Comparison of ENCODE assay signal across 8 cellular contexts in genomic region chr1:109484519-109484975, GRCh38. TPM values are rescaled to one million over a fixed set of nuclear protein-coding genes. Genes with fewer than 3 reads are reported as not detected.
DNase-seq lines count a peak whose midpoint lies in the region; ATAC-seq and FAIRE-seq lines count a peak whose summit lies in the region.

No MANE protein-coding gene starts in this region.

- no peak for FAIRE-seq in RCC 7860 (lab: Jason Lieb, UNC)

- peak overlapping the region; percentile 97 for H3K4me3 Mint-ChIP-seq in central memory CD8-positive, alpha-beta T cell

- peaks cover 17 to 44% (median 38%) of the 10 kb centered on the region in 10 experiments for H3K4me1 ChIP-seq in BLaER1 treated with 17β-estradiol and CSF1 and Interleukin-3, amounts not matched to agents 10 nM and 100 nM
- H3K4me1 ChIP-seq in Karpas-422 (ENCODE audit: low read length): peaks cover 23% of the 10 kb centered on the region
- H3K4me1 ChIP-seq in muscle layer of duodenum (ENCODE audit: control insufficient read depth in 1 of 2, insufficient read depth in 2 of 2, low read length in 2 of 2): peaks cover 9 to 21% of the 10 kb centered on the region in 2 donors

- ATAC-seq in central memory CD8-positive, alpha-beta T cell (replicated peaks; ENCODE audit: extremely low read depth, poor library complexity, severe bottlenecking): no peak
- ATAC-seq in GM18870 (IDR thresholded peaks at IDR 0.05; ENCODE audit: unreplicated experiment) (no peak), GM18498 (IDR thresholded peaks at IDR 0.05; ENCODE audit: unreplicated experiment) (no peak)

- peaks cover 4% of the 10 kb centered on the region for H3K27me3 Mint-ChIP-seq in central memory CD8-positive, alpha-beta T cell

- H3K36me3 Mint-ChIP-seq in central memory CD8-positive, alpha-beta T cell (ENCODE audit: insufficient read depth): peaks cover 8% of the 10 kb centered on the region

- peaks cover 31% of the 10 kb centered on the region for H3K4me1 Mint-ChIP-seq in central memory CD8-positive, alpha-beta T cell

- peak overlapping the region; percentile 94 to 100 (median 99) for H3K9ac ChIP-seq in BLaER1 treated with 17β-estradiol and CSF1 and Interleukin-3, amounts not matched to agents 10 nM and 100 nM
- peak overlapping the region; percentile 85 for H3K9ac ChIP-seq in Karpas-422 (ENCODE audit: low read length)

- no peaks in the 10 kb centered on the region for H3K9me3 Mint-ChIP-seq in central memory CD8-positive, alpha-beta T cell

- H3K4me3 ChIP-seq in BLaER1 treated with 17β-estradiol and CSF1 and Interleukin-3, amounts not matched to agents 10 nM and 100 nM: peak overlapping the region; percentile 68 to 87 (median 82)
- H3K4me3 ChIP-seq in Karpas-422 (ENCODE audit: low read length): peak overlapping the region; percentile 83
- H3K4me3 ChIP-seq in muscle layer of duodenum (ENCODE audit: low read depth in 1 of 2, low read length in 2 of 2): peak overlapping the region; percentile 79 to 85

- H3K79me2 ChIP-seq in Karpas-422 (ENCODE audit: low read length): 0 out of 2 replicates have a peak, but pooled peaks cover 5% of the 10 kb centered on the region

- H3K9me3 ChIP-seq in BLaER1 treated with 17β-estradiol and CSF1 and Interleukin-3, amounts not matched to agents 10 nM and 100 nM (replicated peaks in 1 of 11): no peaks in the 10 kb centered on the region
- H3K9me3 ChIP-seq in Karpas-422 (ENCODE audit: low read length) (no peaks in the 10 kb centered on the region), muscle layer of duodenum (ENCODE audit: control insufficient read depth in 1 of 2, low read length in 2 of 2) (no peaks in the 10 kb centered on the region)

- peaks cover 18 to 41% (median 39%) of the 10 kb centered on the region in 11 experiments for H3K36me3 ChIP-seq in BLaER1 treated with 17β-estradiol and CSF1 and Interleukin-3, amounts not matched to agents 10 nM and 100 nM
- H3K36me3 ChIP-seq in Karpas-422 (ENCODE audit: insufficient read depth, low read length) (no peaks in the 10 kb centered on the region), muscle layer of duodenum (ENCODE audit: control insufficient read depth in 1 of 2, insufficient read depth in 2 of 2, low read length in 2 of 2) (peaks cover 0 to 27% of the 10 kb centered on the region in 2 donors)

- DNase-seq in Karpas-422: peak; percentile 81
- no peak for DNase-seq in central memory CD8-positive, alpha-beta T cell (ENCODE audit: low spot score in 2 of 2)
- DNase-seq in RCC 7860 (ENCODE audit: low spot score): no peak
- no peak for DNase-seq in GM19240 (ENCODE audit: insufficient read length, low spot score)

- no peaks in the 10 kb centered on the region for H3K27me3 ChIP-seq in BLaER1 treated with 17β-estradiol and CSF1 and Interleukin-3, amounts not matched to agents 10 nM and 100 nM
- H3K27me3 ChIP-seq in Karpas-422 (ENCODE audit: low read length): no peaks in the 10 kb centered on the region
- no peaks in the 10 kb centered on the region for H3K27me3 ChIP-seq in muscle layer of duodenum (ENCODE audit: low read depth, low read length)

- no peaks in the 10 kb centered on the region for H3K9me2 ChIP-seq in Karpas-422 (replicated peaks; ENCODE audit: insufficient read depth, low read length)

- H3K27ac Mint-ChIP-seq in central memory CD8-positive, alpha-beta T cell (ENCODE audit: low read depth): peak overlapping the region; percentile 93

- peak overlapping the region; percentile 84 to 99 (median 96) for H3K4me2 ChIP-seq in BLaER1 treated with 17β-estradiol and CSF1 and Interleukin-3, amounts not matched to agents 10 nM and 100 nM
- peak overlapping the region; percentile 94 for H3K4me2 ChIP-seq in Karpas-422 (ENCODE audit: low read depth, low read length, poor library complexity, severe bottlenecking)

- peaks cover 0 to 32% (median 0%) of the 10 kb centered on the region in 11 experiments; a peak in 3 of 22 replicates for H4K20me1 ChIP-seq in BLaER1 treated with 17β-estradiol and CSF1 and Interleukin-3, amounts not matched to agents 10 nM and 100 nM
- H4K20me1 ChIP-seq in Karpas-422 (ENCODE audit: insufficient read depth, low read depth, low read length): 0 out of 2 replicates have a peak, but pooled peaks cover 3% of the 10 kb centered on the region

- H2AFZ ChIP-seq in Karpas-422 (ENCODE audit: low read length): peak overlapping the region; percentile 88

- peak overlapping the region in 10 of 11 experiments; percentile 94 to 100 (median 99); a peak in 19 of 22 replicates for H3K27ac ChIP-seq in BLaER1 treated with 17β-estradiol and CSF1 and Interleukin-3, amounts not matched to agents 10 nM and 100 nM
- peak overlapping the region; percentile 65 for H3K27ac ChIP-seq in Karpas-422 (ENCODE audit: low read length)
- H3K27ac ChIP-seq in muscle layer of duodenum (ENCODE audit: low read length): no peak overlapping the region

RNA-seq across cellular contexts. Expression of gene ATXN7L2, which starts 0.8 kb away (rescaled TPM):
- total RNA-seq in Karpas-422 (2014; rRNA removed; shearing (Covaris generic); ENCODE audit: low replicate concordance): 3.5 and 5.7 TPM in 2 replicates

RNA-seq across cellular contexts. Expression of gene CYB561D1, which starts 9.3 kb away (rescaled TPM):
- total RNA-seq in Karpas-422 (2014; rRNA removed; shearing (Covaris generic); ENCODE audit: low replicate concordance): 6.2 and 7.1 TPM in 2 replicates

RNA-seq across cellular contexts. Expression of gene SYPL2, which starts 18.2 kb away (rescaled TPM):
- not detected in 2 replicates for total RNA-seq in Karpas-422 (2014; rRNA removed; shearing (Covaris generic); ENCODE audit: low replicate concordance)

RNA-seq across cellular contexts. Expression of gene AMIGO1, which starts 25.0 kb away (rescaled TPM):
- 0.37 and 1.1 TPM in 2 replicates for total RNA-seq in Karpas-422 (2014; rRNA removed; shearing (Covaris generic); ENCODE audit: low replicate concordance)

RNA-seq across cellular contexts. Expression of gene GPR61, which starts 55.1 kb away (rescaled TPM):
- not detected in 2 replicates for total RNA-seq in Karpas-422 (2014; rRNA removed; shearing (Covaris generic); ENCODE audit: low replicate concordance)
